Comparison of ENCODE assay signal across 10 cellular contexts in genomic region chr13:46656786-46657185, GRCh38.
DNase-seq lines count a peak whose midpoint lies in the region; ATAC-seq and TF ChIP-seq lines count a peak whose summit lies in the region.
"Had no signal": no experiment of that assay in that cellular context is flagged by ENCODE, and none has a peak within 500 bp of the region (broad histone marks: within the 10 kb centered on the region; RNA-seq: fewer than 3 reads in every experiment).

No MANE protein-coding gene starts in this region.

- H3K4me1 ChIP-seq in right atrium auricular region, result peaks cover 0 to 37% of the 10 kb centered on the region in 2 donors
- peaks cover 5% of the 10 kb centered on the region for H3K4me1 ChIP-seq in colonic mucosa

- H3K36me3 Mint-ChIP-seq in activated T-helper 1 cell treated with anti-CD3 and anti-CD28 coated beads, Interleukin-12 subunit alpha, Interleukin-12 subunit beta, Interleukin-2, Interleukin-4 antibody, amounts not matched to agents 30 ng/mL and 10 ng/mL and 1 ng/mL, durations not matched to agents 14 hours and 24 hours and 36 hours (ENCODE audit: low read depth), result peaks cover 18% of the 10 kb centered on the region

- no peaks in the 10 kb centered on the region for H3K27me3 Mint-ChIP-seq in activated T-helper 1 cell treated with anti-CD3 and anti-CD28 coated beads, Interleukin-12 subunit alpha, Interleukin-12 subunit beta, Interleukin-2, Interleukin-4 antibody, amounts not matched to agents 30 ng/mL and 10 ng/mL and 1 ng/mL, durations not matched to agents 14 hours and 24 hours and 36 hours (ENCODE audit: insufficient read depth)

- H3K9ac ChIP-seq in colonic mucosa (ENCODE audit: low read depth in 2 of 2, low read length in 2 of 2), result no peak overlapping the region

- H3K27ac Mint-ChIP-seq in activated T-helper 1 cell treated with anti-CD3 and anti-CD28 coated beads, Interleukin-12 subunit alpha, Interleukin-12 subunit beta, Interleukin-2, Interleukin-4 antibody, amounts not matched to agents 30 ng/mL and 10 ng/mL and 1 ng/mL, durations not matched to agents 14 hours and 24 hours and 36 hours, result peak overlapping the region; percentile 48

- H3K4me3 ChIP-seq in right atrium auricular region, result no peak overlapping the region
- no peak overlapping the region for H3K4me3 ChIP-seq in colonic mucosa

- H3K36me3 ChIP-seq in right atrium auricular region (no peaks in the 10 kb centered on the region), colonic mucosa (no peaks in the 10 kb centered on the region)

- ATAC-seq in Right ventricle myocardium inferior (no peak), HG02884 (IDR thresholded peaks at IDR 0.05; ENCODE audit: unreplicated experiment) (peak; percentile 91), esophagus mucosa (no peak)

- H3K9me3 Mint-ChIP-seq in activated T-helper 1 cell treated with anti-CD3 and anti-CD28 coated beads, Interleukin-12 subunit alpha, Interleukin-12 subunit beta, Interleukin-2, Interleukin-4 antibody, amounts not matched to agents 30 ng/mL and 10 ng/mL and 1 ng/mL, durations not matched to agents 14 hours and 24 hours and 36 hours, result no peaks in the 10 kb centered on the region

- intact Hi-C loops in Right ventricle myocardium inferior (cut with DNase I), result loop anchor here (2.0 kb wide), 1 partner anchor 14 kb away; no protein-coding TSS in a partner anchor
- intact Hi-C loops in activated T-helper 1 cell treated with anti-CD3 and anti-CD28 coated beads, Interleukin-12 subunit alpha, Interleukin-12 subunit beta, Interleukin-2, Interleukin-4 antibody, amounts not matched to agents 30 ng/mL and 10 ng/mL and 1 ng/mL, durations not matched to agents 14 hours and 24 hours and 36 hours (cut with micrococcal nuclease), result loop anchor here (1.0 to 10.0 kb wide), 4 partner anchors 10 to 302 kb away; no protein-coding TSS in a partner anchor
- intact Hi-C loops in colonic mucosa (cut with DNase I), result no loop called here

- no peaks in the 10 kb centered on the region for H3K9me3 ChIP-seq in right atrium auricular region
- H3K9me3 ChIP-seq in colonic mucosa, result no peaks in the 10 kb centered on the region

- peak overlapping the region; percentile 34 for H3K4me3 Mint-ChIP-seq in activated T-helper 1 cell treated with anti-CD3 and anti-CD28 coated beads, Interleukin-12 subunit alpha, Interleukin-12 subunit beta, Interleukin-2, Interleukin-4 antibody, amounts not matched to agents 30 ng/mL and 10 ng/mL and 1 ng/mL, durations not matched to agents 14 hours and 24 hours and 36 hours

- H3K27me3 ChIP-seq in right atrium auricular region (no peaks in the 10 kb centered on the region), colonic mucosa (no peaks in the 10 kb centered on the region)

- H3K4me1 Mint-ChIP-seq in activated T-helper 1 cell treated with anti-CD3 and anti-CD28 coated beads, Interleukin-12 subunit alpha, Interleukin-12 subunit beta, Interleukin-2, Interleukin-4 antibody, amounts not matched to agents 30 ng/mL and 10 ng/mL and 1 ng/mL, durations not matched to agents 14 hours and 24 hours and 36 hours (ENCODE audit: low read depth), result peaks cover 27% of the 10 kb centered on the region

- TF ChIP-seq CTCF in right atrium auricular region (IDR thresholded peaks at IDR 0.05), result no peak
- no peak for TF ChIP-seq CTCF in colonic mucosa (IDR thresholded peaks at IDR 0.05)

- peak overlapping the region; percentile 35 to 73 for H3K27ac ChIP-seq in right atrium auricular region
- H3K27ac ChIP-seq in colonic mucosa, result no peak overlapping the region
- H3K27ac ChIP-seq: C4-2B had no signal

- DNase-seq in right atrium auricular region (ENCODE audit: low spot score) (no peak), Right ventricle myocardium inferior (ENCODE audit: missing footprints) (no peak), GOT3 (lab: John Stamatoyannopoulos, UW) (no peak), colonic mucosa (no peak)
- DNase-seq in activated T-helper 1 cell treated with anti-CD3 and anti-CD28 coated beads, Interleukin-12 subunit alpha, Interleukin-12 subunit beta, Interleukin-2, Interleukin-4 antibody, amounts not matched to agents 30 ng/mL and 10 ng/mL and 1 ng/mL, durations not matched to agents 14 hours and 24 hours and 36 hours (ENCODE audit: low spot score), result no peak
- DNase-seq in stimulated activated naive CD4-positive, alpha-beta T cell (lab: John Stamatoyannopoulos, UW), result no peak
- DNase-seq: activated T-cell treated with anti-CD3 and anti-CD28 coated beads, Interleukin-2, amount 50 U/mL, for 1 hour had no signal
